7 cellular contexts compared by ENCODE assay signal in genomic region chr3:58654466-58654865, GRCh38. TPM values are rescaled to one million over a fixed set of nuclear protein-coding genes. Genes with fewer than 3 reads are reported as not detected.
"Had no signal": no experiment of that assay in that cellular context is flagged by ENCODE, and none has a peak within 500 bp of the region (broad histone marks: within the 10 kb centered on the region; RNA-seq: fewer than 3 reads in every experiment).

No MANE protein-coding gene starts in this region.

- H3K27ac ChIP-seq: GM23248 had no signal

- H2AFZ ChIP-seq: GM23248 had no signal

- H3K4me1 ChIP-seq: HAP-1 had no signal

- H3K9ac ChIP-seq: GM23248 had no signal

- ATAC-seq: HCT116 had no signal

- H3K4me3 ChIP-seq: GM23248, HAP-1 had no signal

- H3K36me3 ChIP-seq: HAP-1 had no signal

- H3K9me3 ChIP-seq: HAP-1 had no signal

- H3K4me3 Mint-ChIP-seq: HFFc6 had no signal

- H3K27ac Mint-ChIP-seq: HFFc6 had no signal

- DNase-seq: GM23248, GOT3, H7, HFFc6, IMR-90 had no signal

- H3K9me3 Mint-ChIP-seq: HFFc6 had no signal

RNA-seq across cellular contexts. Expression of gene FAM3D, which starts 12.1 kb away (rescaled TPM):
- total RNA-seq: GM23248, H7, HFFc6, IMR-90 had no signal
- polyA plus RNA-seq: GM23248, IMR-90 had no signal
